Comparison of ENCODE assay signal across 8 cellular contexts in genomic region chr5:71841107-71841506, GRCh38.
"Had no signal": no experiment of that assay in that cellular context is flagged by ENCODE, and none has a peak within 500 bp of the region (broad histone marks: within the 10 kb centered on the region; RNA-seq: fewer than 3 reads in every experiment).

No MANE protein-coding gene starts in this region.

- H3K4me3 ChIP-seq: GM12878 had no signal

- FAIRE-seq: G401.6, GM12878, GM12891, GM12892, GM18507, GM19239 had no signal

- DNase-seq: GDM1, GF-D8 had no signal
